1 cellular context compared by ENCODE assay signal in the genomic region with DNA sequence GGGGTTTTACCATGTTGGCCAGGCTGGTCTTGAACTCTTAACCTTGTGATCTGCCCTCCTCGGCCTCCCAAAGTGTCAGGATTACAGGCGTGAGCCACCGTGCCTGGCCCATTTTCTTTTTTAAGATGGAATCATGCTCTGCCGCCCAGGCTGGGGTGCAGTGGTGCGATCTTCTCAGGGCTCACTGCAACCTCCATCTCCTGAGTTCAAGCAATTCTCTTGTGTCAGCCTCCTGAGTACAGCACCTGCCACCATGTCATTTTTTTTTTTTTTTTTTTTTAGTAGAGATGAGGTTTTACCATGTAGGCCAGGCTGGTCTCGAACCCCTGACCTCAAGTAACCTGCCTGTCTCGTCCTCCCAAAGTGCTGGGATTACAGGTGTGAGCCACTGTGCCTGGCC. TPM values are rescaled to one million over a fixed set of nuclear protein-coding genes. Genes with fewer than 3 reads are reported as not detected.
"Had no signal": no experiment of that assay in that cellular context is flagged by ENCODE, and none has a peak within 500 bp of the region (broad histone marks: within the 10 kb centered on the region; RNA-seq: fewer than 3 reads in every experiment).

No MANE protein-coding gene starts in this region.

RNA-seq across cellular contexts. Expression of a gene that starts 26.4 kb away (rescaled TPM):
- total RNA-seq: myocyte had no signal
